1 cellular context compared by ENCODE assay signal in genomic region chr1:153534933-153535663, GRCh38.
TF ChIP-seq lines count a peak whose summit lies in the region.

No MANE protein-coding gene starts in this region.

TF ChIP-seq in liver, 16 proteins besides CTCF, POLR2A, EP300 and RAD21 (continued from another document):
- no peak for TF ChIP-seq REST (IDR thresholded peaks at IDR 0.05)
- no peak for TF ChIP-seq ATF3 (IDR thresholded peaks at IDR 0.05)
- TF ChIP-seq FOXA1 (IDR thresholded peaks at IDR 0.05) = no peak
- no peak for TF ChIP-seq ZBTB33 (IDR thresholded peaks at IDR 0.05)
- TF ChIP-seq GABPA (IDR thresholded peaks at IDR 0.05 in 1 of 2, conservative IDR thresholded peaks at IDR 0.05 in 1 of 2) = no peak
- no peak for TF ChIP-seq JUND (IDR thresholded peaks at IDR 0.05)
- no peak for TF ChIP-seq TAF1 (conservative IDR thresholded peaks at IDR 0.05)
